Comparison of ENCODE assay signal across 2 cellular contexts in the genomic region with DNA sequence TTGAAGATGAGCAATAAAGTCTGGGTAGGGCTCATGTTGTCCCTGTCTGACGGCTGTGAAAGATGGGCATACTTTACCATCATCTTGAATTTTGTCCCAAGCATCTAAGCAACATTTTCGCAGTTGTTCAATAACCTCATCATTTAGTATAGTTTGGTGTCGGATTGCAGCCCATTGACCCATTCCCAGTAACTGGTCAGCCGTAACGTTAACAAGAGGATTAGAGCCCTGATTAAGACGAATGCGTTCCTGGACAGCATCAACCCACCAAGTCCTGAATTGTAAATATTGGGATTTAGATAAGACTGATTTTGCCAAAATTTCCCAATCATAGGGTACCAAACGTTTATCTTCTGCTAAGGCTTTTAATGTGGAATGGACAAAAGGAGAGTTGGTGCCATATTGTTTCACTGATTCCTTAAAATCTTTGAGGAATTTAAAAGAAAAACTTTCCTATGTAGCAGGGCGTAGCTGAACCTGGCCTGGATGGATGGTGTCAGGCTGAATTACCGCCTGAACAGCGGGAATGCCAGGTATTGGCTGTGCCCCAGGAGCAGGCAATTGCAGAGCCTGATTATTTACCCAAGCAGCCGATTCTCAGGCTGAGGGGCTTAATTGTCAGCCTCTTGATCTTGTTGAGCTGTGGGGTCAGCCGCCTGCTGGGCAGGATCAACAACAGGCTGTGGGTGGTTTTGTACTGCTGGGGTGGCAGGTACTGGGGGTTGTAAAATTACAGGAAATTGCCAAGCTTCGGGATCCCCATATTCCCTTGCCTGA.
TF ChIP-seq lines count a peak whose summit lies in the region.

No MANE protein-coding gene starts in this region.

TF ChIP-seq in Ishikawa, 13 proteins besides CTCF, POLR2A, EP300 and RAD21:
- TF ChIP-seq, protein P1, sequence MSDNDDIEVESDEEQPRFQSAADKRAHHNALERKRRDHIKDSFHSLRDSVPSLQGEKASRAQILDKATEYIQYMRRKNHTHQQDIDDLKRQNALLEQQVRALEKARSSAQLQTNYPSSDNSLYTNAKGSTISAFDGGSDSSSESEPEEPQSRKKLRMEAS (IDR thresholded peaks at IDR 0.05) = peak; percentile 48; the same call in 1 of the 2 replicates
- peak; percentile 36; the same call in 1 of the 2 replicates for TF ChIP-seq TCF12 (IDR thresholded peaks at IDR 0.05; ENCODE audit: low read depth)
- peak; percentile 49; the same call in 1 of the 2 replicates for TF ChIP-seq TEAD4 (IDR thresholded peaks at IDR 0.05)
- TF ChIP-seq NFIC (IDR thresholded peaks at IDR 0.05) = peak; percentile 68
- 0 out of 2 replicates have a peak, but pooled peaks have one; percentile 6 for TF ChIP-seq YY1 (IDR thresholded peaks at IDR 0.05; ENCODE audit: low read depth)

TF ChIP-seq in HepG2, 621 proteins besides CTCF, POLR2A, EP300 and RAD21:
- TF ChIP-seq ZNF331 (CRISPR knock-in tag; IDR thresholded peaks at IDR 0.05) = peak; percentile 35; the same call in 1 of the 2 replicates
